In genomic region chrX:153669174-153669890, GRCh38 we compare ENCODE assay signal across 8 cellular contexts. TPM values are rescaled to one million over a fixed set of nuclear protein-coding genes. Genes with fewer than 3 reads are reported as not detected.
DNase-seq lines count a peak whose midpoint lies in the region; ATAC-seq, FAIRE-seq and TF ChIP-seq lines count a peak whose summit lies in the region.

No MANE protein-coding gene starts in this region.

- dilution Hi-C loops in keratinocyte (cut with MboI; ENCODE audit: extremely low pct_ligation_motif_present, low sequenced_read_pairs): no loop called here

- no peaks in the 10 kb centered on the region for H3K36me3 ChIP-seq in Loucy (ENCODE audit: insufficient read depth, low read length)
- no peaks in the 10 kb centered on the region for H3K36me3 ChIP-seq in keratinocyte (ENCODE audit: control insufficient read depth in 2 of 2, extremely low read depth in 1 of 2, insufficient read depth in 2 of 2, low read length in 2 of 2)
- H3K36me3 ChIP-seq in stomach: no peaks in the 10 kb centered on the region
- no peaks in the 10 kb centered on the region for H3K36me3 ChIP-seq in MG63

- ATAC-seq in activated naive CD4-positive, alpha-beta T cell treated with anti-CD3 and anti-CD28 coated beads, Interleukin-2, amount 50 U/mL, for 72 hours: peak; percentile 60 to 61
- no peak for ATAC-seq in HG03442 (IDR thresholded peaks at IDR 0.05; ENCODE audit: unreplicated experiment)

- no peaks in the 10 kb centered on the region for H3K4me1 ChIP-seq in Loucy (ENCODE audit: insufficient read depth, low read length, poor library complexity, severe bottlenecking)
- no peaks in the 10 kb centered on the region for H3K4me1 ChIP-seq in keratinocyte (ENCODE audit: control insufficient read depth, extremely low read depth, insufficient read depth, low read length)
- peaks cover 0 to 12% (median 0%) of the 10 kb centered on the region in 4 donors for H3K4me1 ChIP-seq in stomach

- no peak overlapping the region for H3K27ac Mint-ChIP-seq in activated naive CD4-positive, alpha-beta T cell treated with anti-CD3 and anti-CD28 coated beads, Interleukin-2, amount 50 U/mL, for 72 hours

- no peaks in the 10 kb centered on the region for H3K36me3 Mint-ChIP-seq in activated naive CD4-positive, alpha-beta T cell treated with anti-CD3 and anti-CD28 coated beads, Interleukin-2, amount 50 U/mL, for 72 hours

- H3K4me3 ChIP-seq in Loucy (ENCODE audit: low read length, poor library complexity, severe bottlenecking) (no peak overlapping the region), keratinocyte (ENCODE audit: control insufficient read depth in 2 of 3, extremely low read depth in 1 of 3, insufficient read depth in 2 of 3, low read depth in 1 of 3, low read length in 3 of 3) (no peak overlapping the region), stomach (no peak overlapping the region), MG63 (no peak overlapping the region)

- H3K79me2 ChIP-seq in Loucy (ENCODE audit: insufficient read depth, low read length): no peaks in the 10 kb centered on the region
- no peaks in the 10 kb centered on the region for H3K79me2 ChIP-seq in keratinocyte (ENCODE audit: control insufficient read depth, insufficient read depth, low read length)

- 56 to 78% (median 61%) methylated on average over 8 to 17 of the region's 17 CpGs for WGBS in stomach, 5 donors

- TF ChIP-seq POLR2A in stomach (IDR thresholded peaks at IDR 0.05): no peak

- peak overlapping the region; percentile 64; the same call in 1 of the 2 replicates for H2AFZ ChIP-seq in Loucy (ENCODE audit: low read length)
- no peak overlapping the region for H2AFZ ChIP-seq in keratinocyte (ENCODE audit: control insufficient read depth, low read length)

- H3K27me3 ChIP-seq in Loucy (ENCODE audit: insufficient read depth, low read length, poor library complexity, severe bottlenecking) (no peaks in the 10 kb centered on the region), keratinocyte (ENCODE audit: control insufficient read depth, extremely low read depth, insufficient read depth, low read length) (no peaks in the 10 kb centered on the region), stomach (peaks cover 0 to 41% (median 35%) of the 10 kb centered on the region in 3 donors), MG63 (no peaks in the 10 kb centered on the region)

- no peaks in the 10 kb centered on the region for H3K9me3 Mint-ChIP-seq in activated naive CD4-positive, alpha-beta T cell treated with anti-CD3 and anti-CD28 coated beads, Interleukin-2, amount 50 U/mL, for 72 hours

- no peaks in the 10 kb centered on the region for H3K9me2 ChIP-seq in Loucy (replicated peaks; ENCODE audit: low read depth, low read length)

- H3K9me1 ChIP-seq in keratinocyte (ENCODE audit: control insufficient read depth, extremely low read depth, insufficient read depth, low read length): no peaks in the 10 kb centered on the region

- no peaks in the 10 kb centered on the region for H3F3A ChIP-seq in Loucy (ENCODE audit: low read depth)

- H4K20me1 ChIP-seq in Loucy (ENCODE audit: insufficient read depth, low read length, poor library complexity, severe bottlenecking): no peaks in the 10 kb centered on the region
- no peaks in the 10 kb centered on the region for H4K20me1 ChIP-seq in keratinocyte (ENCODE audit: control insufficient read depth, extremely low read depth, insufficient read depth, low read length)

- no peak overlapping the region for H3K27ac ChIP-seq in keratinocyte (ENCODE audit: control insufficient read depth, insufficient read depth, low read length)
- no peak overlapping the region for H3K27ac ChIP-seq in stomach

- H3K9me3 ChIP-seq in Loucy (ENCODE audit: insufficient read depth, low read depth, low read length) (no peaks in the 10 kb centered on the region), keratinocyte (ENCODE audit: control insufficient read depth, low read depth, low read length) (no peaks in the 10 kb centered on the region), stomach (peaks cover 0 to 19% (median 9%) of the 10 kb centered on the region in 4 donors), MG63 (no peaks in the 10 kb centered on the region)

- intact Hi-C loops in stomach (cut with DNase I; ENCODE audit: low total_unique reads): loop anchor here (10.0 kb wide), 1 partner anchor 115 kb away; no protein-coding TSS in a partner anchor

- no peak for TF ChIP-seq EP300 in stomach (IDR thresholded peaks at IDR 0.05)

- no peak overlapping the region for H3K9ac ChIP-seq in Loucy (ENCODE audit: low read depth, low read length, poor library complexity, severe bottlenecking)
- H3K9ac ChIP-seq in keratinocyte (ENCODE audit: control insufficient read depth, extremely low read depth, insufficient read depth, low read length): no peak overlapping the region

- DNase-seq in D721Med (ENCODE audit: insufficient read length, low spot score) (no peak), keratinocyte (ENCODE audit: low read depth, low spot score) (no peak), stomach (no peak), NCI-H1092 (lab: John Stamatoyannopoulos, UW) (no peak), MG63 (no peak)
- DNase-seq in activated naive CD4-positive, alpha-beta T cell treated with anti-CD3 and anti-CD28 coated beads, Interleukin-2, amount 50 U/mL, for 72 hours (ENCODE audit: low spot score in 2 of 2): peak in 1 of 2 donors; percentile 54

- FAIRE-seq in D721Med (lab: Jason Lieb, UNC) (no peak), keratinocyte (lab: Jason Lieb, UNC) (no peak)

- H3K4me2 ChIP-seq in Loucy (ENCODE audit: low read depth, low read length, poor library complexity, severe bottlenecking): no peak overlapping the region
- H3K4me2 ChIP-seq in keratinocyte (ENCODE audit: control insufficient read depth, extremely low read depth, insufficient read depth, low read depth, low read length): no peak overlapping the region

- peak; percentile 51 for TF ChIP-seq CTCF in D721Med (IDR thresholded peaks at IDR 0.05; ENCODE audit: insufficient read depth, missing control alignments)
- peak; percentile 76 for TF ChIP-seq CTCF in Loucy (conservative IDR thresholded peaks at IDR 0.05; ENCODE audit: low read length)
- TF ChIP-seq CTCF in keratinocyte (optimal IDR thresholded peaks at IDR 0.05 in 1 of 3, IDR thresholded peaks at IDR 0.05 in 1 of 3, conservative IDR thresholded peaks at IDR 0.05 in 1 of 3; ENCODE audit: extremely low read depth in 1 of 3, insufficient read depth in 2 of 3, low read length in 3 of 3): peak in 2 of 3 experiments; percentile 53 to 84
- TF ChIP-seq CTCF in stomach (IDR thresholded peaks at IDR 0.05): peak in 4 of 7 experiments; percentile 46 to 74 (median 67)

RNA-seq across cellular contexts. Expression of gene PNCK, which starts 4.3 kb away (rescaled TPM):
- 1 to 10 TPM; 1.0 to 2.9 TPM for total RNA-seq in activated naive CD4-positive, alpha-beta T cell treated with anti-CD3 and anti-CD28 coated beads, Interleukin-2, amount 50 U/mL, for 72 hours
- polyA plus RNA-seq in keratinocyte: 0.05 to 0.37 TPM (median 0.24 TPM) in 3 replicates
- polyA plus RNA-seq in keratinocyte (2011; ENCODE audit: low read depth): not detected
- 0.14 TPM in 1 of 2 replicates, not detected in the other for polyA plus RNA-seq in keratinocyte (2011; cell fraction: cytosol; rRNA removed)
- 0.90 and 1.5 TPM in 2 replicates for polyA plus RNA-seq in keratinocyte (2011; cell fraction: nucleus; rRNA removed)
- 0.25 TPM in 1 of 2 replicates, not detected in the other for polyA plus RNA-seq in keratinocyte (2012; ENCODE audit: low replicate concordance)
- 0.10 TPM in 1 of 3 replicates, not detected in the others for polyA minus RNA-seq in keratinocyte
- polyA minus RNA-seq in keratinocyte (2011; cell fraction: cytosol; rRNA and poly(A)+ RNA removed): not detected
- not detected in 2 replicates for polyA minus RNA-seq in keratinocyte (2011; cell fraction: nucleus; rRNA and poly(A)+ RNA removed)
- 10 to 100 TPM in 2 of 5 donors, 1 to 10 TPM in 2, under 1 TPM in 1; 0.87 to 21.0 (median 8.3) TPM for total RNA-seq in stomach
- 10 to 100 TPM in 1 of 3 donors, under 1 TPM in 1, not detected in 1; 0.44 to 14.9 TPM for polyA plus RNA-seq in stomach
- 0.43 TPM in 1 of 2 replicates, not detected in the other for total RNA-seq in MG63 (2014; rRNA removed; shearing (Covaris generic); ENCODE audit: low replicate concordance)

RNA-seq across cellular contexts. Expression of gene SLC6A8, which starts 18.4 kb away (rescaled TPM):
- 1 to 10 TPM in 1 of 2 donors, under 1 TPM in 1; 0.16 to 2.2 TPM for total RNA-seq in activated naive CD4-positive, alpha-beta T cell treated with anti-CD3 and anti-CD28 coated beads, Interleukin-2, amount 50 U/mL, for 72 hours
- polyA plus RNA-seq in keratinocyte: 33.6 to 56.7 TPM (median 56.1 TPM) in 3 replicates
- polyA plus RNA-seq in keratinocyte (2011; ENCODE audit: low read depth): 5.0 TPM
- 36.1 and 67.5 TPM in 2 replicates for polyA plus RNA-seq in keratinocyte (2011; cell fraction: cytosol; rRNA removed)
- polyA plus RNA-seq in keratinocyte (2011; cell fraction: nucleus; rRNA removed): 134 and 177 TPM in 2 replicates
- polyA plus RNA-seq in keratinocyte (2012; ENCODE audit: low replicate concordance): 44.7 and 84.3 TPM in 2 replicates
- 95.2 to 220 TPM (median 115 TPM) in 3 replicates for polyA minus RNA-seq in keratinocyte
- 109 TPM for polyA minus RNA-seq in keratinocyte (2011; cell fraction: cytosol; rRNA and poly(A)+ RNA removed)
- polyA minus RNA-seq in keratinocyte (2011; cell fraction: nucleus; rRNA and poly(A)+ RNA removed): 101 and 107 TPM in 2 replicates
- 10 to 100 TPM; 17.7 to 32.7 (median 19.1) TPM for total RNA-seq in stomach
- 10 to 100 TPM in 2 of 3 donors, 1 to 10 TPM in 1; 7.3 to 30.9 (median 15.9) TPM for polyA plus RNA-seq in stomach
- total RNA-seq in MG63 (2014; rRNA removed; shearing (Covaris generic); ENCODE audit: low replicate concordance): 12.8 and 24.8 TPM in 2 replicates

RNA-seq across cellular contexts. Expression of gene DUSP9, which starts 22.3 kb away (rescaled TPM):
- under 1 TPM in 1 of 2 donors, not detected in 1; 0.91 TPM for total RNA-seq in activated naive CD4-positive, alpha-beta T cell treated with anti-CD3 and anti-CD28 coated beads, Interleukin-2, amount 50 U/mL, for 72 hours
- polyA plus RNA-seq in keratinocyte (0.47 to 0.57 TPM (median 0.50 TPM) in 3 replicates), stomach (under 1 TPM in 1 of 3 donors, not detected in 2; 0.25 TPM)
- polyA plus RNA-seq in keratinocyte (2011; ENCODE audit: low read depth): not detected
- polyA plus RNA-seq in keratinocyte (2011; cell fraction: cytosol; rRNA removed): 0.16 and 0.55 TPM in 2 replicates
- 0.57 and 0.65 TPM in 2 replicates for polyA plus RNA-seq in keratinocyte (2011; cell fraction: nucleus; rRNA removed)
- 0.81 TPM in 1 of 2 replicates, not detected in the other for polyA plus RNA-seq in keratinocyte (2012; ENCODE audit: low replicate concordance)
- 0.20 to 0.89 TPM (median 0.77 TPM) in 3 replicates for polyA minus RNA-seq in keratinocyte
- 3.3 TPM for polyA minus RNA-seq in keratinocyte (2011; cell fraction: cytosol; rRNA and poly(A)+ RNA removed)
- 0.32 TPM in 1 of 2 replicates, not detected in the other for polyA minus RNA-seq in keratinocyte (2011; cell fraction: nucleus; rRNA and poly(A)+ RNA removed)
- under 1 TPM in 1 of 5 donors, not detected in 4; 0.18 TPM for total RNA-seq in stomach
- 7.9 and 8.6 TPM in 2 replicates for total RNA-seq in MG63 (2014; rRNA removed; shearing (Covaris generic); ENCODE audit: low replicate concordance)

RNA-seq across cellular contexts. Expression of gene BCAP31, which starts 54.9 kb away (rescaled TPM):
- 10 to 100 TPM; 67.4 to 92.7 TPM for total RNA-seq in activated naive CD4-positive, alpha-beta T cell treated with anti-CD3 and anti-CD28 coated beads, Interleukin-2, amount 50 U/mL, for 72 hours
- polyA plus RNA-seq in keratinocyte (260 to 267 TPM (median 262 TPM) in 3 replicates), stomach (100 to 1,000 TPM in 1 of 3 donors, 10 to 100 TPM in 2; 49.6 to 156 (median 88.0) TPM)
- 151 TPM for polyA plus RNA-seq in keratinocyte (2011; ENCODE audit: low read depth)
- 238 and 264 TPM in 2 replicates for polyA plus RNA-seq in keratinocyte (2011; cell fraction: cytosol; rRNA removed)
- polyA plus RNA-seq in keratinocyte (2011; cell fraction: nucleus; rRNA removed): 373 and 377 TPM in 2 replicates
- 285 and 352 TPM in 2 replicates for polyA plus RNA-seq in keratinocyte (2012; ENCODE audit: low replicate concordance)
- polyA minus RNA-seq in keratinocyte: 247 to 367 TPM (median 298 TPM) in 3 replicates
- 181 TPM for polyA minus RNA-seq in keratinocyte (2011; cell fraction: cytosol; rRNA and poly(A)+ RNA removed)
- 111 and 169 TPM in 2 replicates for polyA minus RNA-seq in keratinocyte (2011; cell fraction: nucleus; rRNA and poly(A)+ RNA removed)
- total RNA-seq in stomach: 100 to 1,000 TPM in 1 of 5 donors, 10 to 100 TPM in 3, under 1 TPM in 1; 0.58 to 121 (median 75.9) TPM
- total RNA-seq in MG63 (2014; rRNA removed; shearing (Covaris generic); ENCODE audit: low replicate concordance): 311 and 346 TPM in 2 replicates

RNA-seq across cellular contexts. Expression of gene ABCD1, which starts 55.3 kb away (rescaled TPM):
- 1 to 10 TPM; 5.6 to 6.7 TPM for total RNA-seq in activated naive CD4-positive, alpha-beta T cell treated with anti-CD3 and anti-CD28 coated beads, Interleukin-2, amount 50 U/mL, for 72 hours
- 0.81 to 2.0 TPM (median 0.86 TPM) in 3 replicates for polyA plus RNA-seq in keratinocyte
- 0.32 TPM for polyA plus RNA-seq in keratinocyte (2011; ENCODE audit: low read depth)
- 0.78 and 1.8 TPM in 2 replicates for polyA plus RNA-seq in keratinocyte (2011; cell fraction: cytosol; rRNA removed)
- 3.2 TPM in 2 replicates for polyA plus RNA-seq in keratinocyte (2011; cell fraction: nucleus; rRNA removed)
- polyA plus RNA-seq in keratinocyte (2012; ENCODE audit: low replicate concordance): 1.3 and 3.9 TPM in 2 replicates
- 2.1 to 6.0 TPM (median 2.9 TPM) in 3 replicates for polyA minus RNA-seq in keratinocyte
- polyA minus RNA-seq in keratinocyte (2011; cell fraction: cytosol; rRNA and poly(A)+ RNA removed): 3.5 TPM
- polyA minus RNA-seq in keratinocyte (2011; cell fraction: nucleus; rRNA and poly(A)+ RNA removed): 4.3 and 7.4 TPM in 2 replicates
- 10 to 100 TPM in 3 of 5 donors, 1 to 10 TPM in 2; 2.4 to 22.3 (median 14.5) TPM for total RNA-seq in stomach
- polyA plus RNA-seq in stomach: 1 to 10 TPM; 3.2 to 3.7 (median 3.4) TPM
- total RNA-seq in MG63 (2014; rRNA removed; shearing (Covaris generic); ENCODE audit: low replicate concordance): 24.3 and 28.8 TPM in 2 replicates
